12 cellular contexts compared by ENCODE assay signal in the genomic region with DNA sequence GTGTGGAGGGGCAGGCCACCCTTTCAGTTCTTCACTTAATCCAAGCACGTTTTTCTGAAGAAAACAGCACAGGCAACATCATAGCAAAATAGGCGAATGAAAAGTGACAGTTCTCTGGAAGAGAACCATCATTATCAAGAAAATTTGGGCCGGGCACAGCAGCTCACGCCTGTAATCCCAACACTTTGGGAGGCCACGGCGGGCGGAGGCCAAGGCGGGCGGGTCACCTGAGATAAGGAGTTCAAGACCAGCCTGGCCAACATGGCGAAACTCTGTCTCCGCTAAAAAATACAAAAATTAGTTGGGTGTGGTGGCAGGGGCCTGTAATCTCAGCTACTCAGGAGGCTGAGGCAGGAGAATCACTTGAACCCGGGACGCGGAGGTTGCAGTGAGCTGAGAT. TPM values are rescaled to one million over a fixed set of nuclear protein-coding genes. Genes with fewer than 3 reads are reported as not detected.
DNase-seq lines count a peak whose midpoint lies in the region; TF ChIP-seq lines count a peak whose summit lies in the region.
"Not testable (repeated sequence)": the region's sequence is repeated elsewhere in the genome, so short reads cannot be mapped to it uniquely, and the experiment has no call there.
"Had no signal": no experiment of that assay in that cellular context is flagged by ENCODE, and none has a peak within 500 bp of the region (broad histone marks: within the 10 kb centered on the region; RNA-seq: fewer than 3 reads in every experiment).

No MANE protein-coding gene starts in this region.

- H3K9me3 Mint-ChIP-seq in Caco-2 (ENCODE audit: unreplicated experiment); dendritic cell treated with granulocyte-macrophage colony-stimulating factor and Interleukin-4, amounts not matched to agents 40 ng/mL and 50 ng/mL, for 4 days; nephron; progenitor cell of endocrine pancreas (ENCODE audit: low read depth): not testable (repeated sequence)

- not testable (repeated sequence) for H3K27me3 Mint-ChIP-seq in Caco-2 (ENCODE audit: insufficient read depth, unreplicated experiment); dendritic cell treated with granulocyte-macrophage colony-stimulating factor and Interleukin-4, amounts not matched to agents 40 ng/mL and 50 ng/mL, for 4 days
- H3K27me3 Mint-ChIP-seq in nephron (ENCODE audit: low read depth) (peaks cover 40% of the 10 kb centered on the region), progenitor cell of endocrine pancreas (peaks cover 14% of the 10 kb centered on the region)

- POLR2A ChIA-PET in Caco-2 (lab: Charles Lee), result not testable (repeated sequence)

- not testable (repeated sequence) for H3K36me3 ChIP-seq in Caco-2 (ENCODE audit: control insufficient read depth, insufficient read depth, low read length); HUES6 (ENCODE audit: control insufficient read depth, insufficient read depth, low read length)

- H3K36me3 Mint-ChIP-seq in Caco-2 (ENCODE audit: insufficient read depth, unreplicated experiment); dendritic cell treated with granulocyte-macrophage colony-stimulating factor and Interleukin-4, amounts not matched to agents 40 ng/mL and 50 ng/mL, for 4 days (ENCODE audit: low read depth); nephron (ENCODE audit: low read depth); progenitor cell of endocrine pancreas (ENCODE audit: insufficient read depth): not testable (repeated sequence)

- not testable (repeated sequence) for TF ChIP-seq CTCF in Caco-2 (IDR thresholded peaks at IDR 0.05; ENCODE audit: insufficient read depth in 1 of 2, low read depth in 1 of 2, low read length in 1 of 2, severe bottlenecking in 1 of 2, unreplicated experiment in 1 of 2); nephron (IDR thresholded peaks at IDR 0.05; ENCODE audit: unreplicated experiment in 3 of 3); progenitor cell of endocrine pancreas (IDR thresholded peaks at IDR 0.05; ENCODE audit: unreplicated experiment)

- BruUV-seq in Caco-2 (replicated peaks; lab: Mats Ljungman, UMichigan), result not testable (repeated sequence)

- intact Hi-C loops in Caco-2 (cut with micrococcal nuclease; ENCODE audit: unreplicated experiment), result not testable (repeated sequence)
- intact Hi-C loops in dendritic cell treated with granulocyte-macrophage colony-stimulating factor and Interleukin-4, amounts not matched to agents 40 ng/mL and 50 ng/mL, for 4 days (cut with micrococcal nuclease), result loop anchor here (5.0 kb wide), 1 partner anchor 110 kb away; no protein-coding TSS in a partner anchor

- peak overlapping the region; percentile 54 for H3K9ac ChIP-seq in HUES6 (ENCODE audit: low read length)

- H3K4me3 ChIP-seq in Caco-2 (ENCODE audit: low read depth, low read length); HUES6 (ENCODE audit: low read depth, low read length): not testable (repeated sequence)

- not testable (repeated sequence) for H3K9me3 ChIP-seq in Caco-2; HUES6 (ENCODE audit: control insufficient read depth, insufficient read depth, low read depth, low read length)

- CTCF ChIA-PET in Caco-2 (lab: Charles Lee), result not testable (repeated sequence)

- H3K4me1 ChIP-seq in Caco-2 (peaks cover 27% of the 10 kb centered on the region), HUES6 (ENCODE audit: control insufficient read depth, insufficient read depth, low read length) (peaks cover 16% of the 10 kb centered on the region)

- H3K27ac ChIP-seq in HUES6 (ENCODE audit: low read depth, low read length), result peak overlapping the region; percentile 60; the same call in 1 of the 2 replicates

- H3K4me1 Mint-ChIP-seq in Caco-2 (ENCODE audit: low read depth, unreplicated experiment), result peaks cover 33% of the 10 kb centered on the region
- peaks cover 43% of the 10 kb centered on the region for H3K4me1 Mint-ChIP-seq in dendritic cell treated with granulocyte-macrophage colony-stimulating factor and Interleukin-4, amounts not matched to agents 40 ng/mL and 50 ng/mL, for 4 days (ENCODE audit: low read depth)
- peaks cover 19% of the 10 kb centered on the region for H3K4me1 Mint-ChIP-seq in nephron
- H3K4me1 Mint-ChIP-seq in progenitor cell of endocrine pancreas (ENCODE audit: low read depth), result peaks cover 22% of the 10 kb centered on the region

- H3K27ac Mint-ChIP-seq in Caco-2 (ENCODE audit: unreplicated experiment), result peak overlapping the region; percentile 86
- H3K27ac Mint-ChIP-seq in dendritic cell treated with granulocyte-macrophage colony-stimulating factor and Interleukin-4, amounts not matched to agents 40 ng/mL and 50 ng/mL, for 4 days, result peak overlapping the region; percentile 18
- peak overlapping the region; percentile 65 to 90 (median 77) for H3K27ac Mint-ChIP-seq in nephron
- H3K27ac Mint-ChIP-seq in progenitor cell of endocrine pancreas, result peak overlapping the region; percentile 95

- not testable (repeated sequence) for H3K27me3 ChIP-seq in Caco-2 (replicated peaks; ENCODE audit: control insufficient read depth, insufficient read depth, low read length); HUES6 (ENCODE audit: control insufficient read depth, insufficient read depth, low read length)

- not testable (repeated sequence) for H3K4me3 Mint-ChIP-seq in Caco-2 (ENCODE audit: unreplicated experiment); dendritic cell treated with granulocyte-macrophage colony-stimulating factor and Interleukin-4, amounts not matched to agents 40 ng/mL and 50 ng/mL, for 4 days; nephron; progenitor cell of endocrine pancreas (ENCODE audit: low read depth)

- DNase-seq in Caco-2; progenitor cell of endocrine pancreas (ENCODE audit: low spot score, unreplicated experiment): not testable (repeated sequence)

RNA-seq across cellular contexts. Expression of a gene that starts 9.7 kb away (rescaled TPM):
- total RNA-seq in Caco-2 (2022) (41.1 and 43.3 TPM in 2 replicates), progenitor cell of endocrine pancreas (41.6 and 45.2 TPM in 2 replicates)

RNA-seq across cellular contexts. Expression of a gene that starts 28.7 kb away (rescaled TPM):
- total RNA-seq in Caco-2 (2022), result not detected in 2 replicates
- total RNA-seq in progenitor cell of endocrine pancreas, result not detected in 2 replicates
- total RNA-seq: A172; B cell; CD4-positive, alpha-beta T cell; CD8-positive, alpha-beta T cell; Daoy; G401; GM12878 had no signal

RNA-seq across cellular contexts. Expression of a gene that starts 57.6 kb away (rescaled TPM):
- not detected in 2 replicates for total RNA-seq in Caco-2 (2022)
- not detected in 2 replicates for total RNA-seq in progenitor cell of endocrine pancreas
- total RNA-seq: A172; B cell; CD4-positive, alpha-beta T cell; CD8-positive, alpha-beta T cell; Daoy; G401; GM12878 had no signal

Comparison
In these comparisons a context has a peak if more than half of its experiments do, and no peak if none do; other contexts are left out.
1. H3K27ac Mint-ChIP-seq: peak in every context shown above with its lines; median percentile 95 in progenitor cell of endocrine pancreas; 86 in Caco-2; 77 in nephron; 18 in dendritic cell treated with granulocyte-macrophage colony-stimulating factor and Interleukin-4, amounts not matched to agents 40 ng/mL and 50 ng/mL, for 4 days.